In genomic region chr17:40068584-40068916, GRCh38 we compare ENCODE assay signal across 8 cellular contexts. TPM values are rescaled to one million over a fixed set of nuclear protein-coding genes. Genes with fewer than 3 reads are reported as not detected.
A peak's percentile ranks its signal among the peaks of the same experiment; 100 is the strongest.
DNase-seq lines count a peak whose midpoint lies in the region; ATAC-seq, FAIRE-seq and TF ChIP-seq lines count a peak whose summit lies in the region.

No MANE protein-coding gene starts in this region.

- ATAC-seq in left lobe of liver (no peak), HG03159 (IDR thresholded peaks at IDR 0.05; ENCODE audit: unreplicated experiment) (no peak), HG03135 (IDR thresholded peaks at IDR 0.05; ENCODE audit: unreplicated experiment) (no peak)

- no peaks in the 10 kb centered on the region for H4K20me1 ChIP-seq in endothelial cell of umbilical vein (replicated peaks; ENCODE audit: control insufficient read depth, extremely low read depth, insufficient read depth, low read length)

- H3K9me1 ChIP-seq in endothelial cell of umbilical vein (replicated peaks; ENCODE audit: control insufficient read depth, extremely low read depth, insufficient read depth, low read length) = no peaks in the 10 kb centered on the region

- DNase-seq in CD8-positive, alpha-beta memory T cell = no peak
- DNase-seq in RWPE1 (ENCODE audit: low spot score) (no peak), endothelial cell of umbilical vein (ENCODE audit: low read depth, low spot score) (no peak), left lobe of liver (ENCODE audit: low spot score) (no peak), hepatic stellate cell (ENCODE audit: low spot score) (no peak)

- dilution Hi-C loops in endothelial cell of umbilical vein (cut with MboI; ENCODE audit: extremely low pct_ligation_motif_present, low sequenced_read_pairs) = no loop called here

- H3K4me2 ChIP-seq in endothelial cell of umbilical vein (ENCODE audit: insufficient read depth, low read length) (peak overlapping the region; percentile 60), parathyroid adenoma (ENCODE audit: low read length) (peak overlapping the region; percentile 74)

- no peaks in the 10 kb centered on the region for H3K36me3 ChIP-seq in CD8-positive, alpha-beta memory T cell (ENCODE audit: insufficient read depth, low read length)
- H3K36me3 ChIP-seq in endothelial cell of umbilical vein (ENCODE audit: control insufficient read depth in 2 of 2, extremely low read depth in 1 of 2, insufficient read depth in 2 of 2, low read length in 2 of 2) (no peaks in the 10 kb centered on the region), parathyroid adenoma (ENCODE audit: control insufficient read depth, insufficient read depth, low read length) (no peaks in the 10 kb centered on the region)

- no peak for TF ChIP-seq POLR2A in endothelial cell of umbilical vein (IDR thresholded peaks at IDR 0.05; ENCODE audit: low read depth, low read length)

- H3K9me3 Mint-ChIP-seq in CD8-positive, alpha-beta memory T cell = no peaks in the 10 kb centered on the region

- H3K27me3 Mint-ChIP-seq in CD8-positive, alpha-beta memory T cell = no peaks in the 10 kb centered on the region

- H3K27ac Mint-ChIP-seq in CD8-positive, alpha-beta memory T cell = peak overlapping the region; percentile 88 to 98 (median 96)

- peak overlapping the region; percentile 81 to 91 (median 88) for H3K4me3 Mint-ChIP-seq in CD8-positive, alpha-beta memory T cell

- no TSS peak for BruUV-seq in endothelial cell of umbilical vein (replicated peaks; lab: Mats Ljungman, UMichigan)

- H3K27ac ChIP-seq in CD8-positive, alpha-beta memory T cell (ENCODE audit: low read depth, low read length) = peak overlapping the region; percentile 58
- peak overlapping the region; percentile 95 for H3K27ac ChIP-seq in RWPE1
- H3K27ac ChIP-seq in endothelial cell of umbilical vein (ENCODE audit: insufficient read depth, low read depth, low read length) = no peak overlapping the region
- peak overlapping the region; percentile 78 for H3K27ac ChIP-seq in parathyroid adenoma

- H3K79me2 ChIP-seq in endothelial cell of umbilical vein (ENCODE audit: control insufficient read depth, insufficient read depth, low read length) (peaks cover 2% of the 10 kb centered on the region), parathyroid adenoma (peaks cover 17% of the 10 kb centered on the region)

- no peaks in the 10 kb centered on the region for H3K27me3 ChIP-seq in CD8-positive, alpha-beta memory T cell (ENCODE audit: insufficient read depth, low read length, poor library complexity, severe bottlenecking)
- H3K27me3 ChIP-seq in endothelial cell of umbilical vein (ENCODE audit: control insufficient read depth in 2 of 2, insufficient read depth in 2 of 2, low read length in 2 of 2) (no peaks in the 10 kb centered on the region), parathyroid adenoma (ENCODE audit: control insufficient read depth, insufficient read depth, low read length) (no peaks in the 10 kb centered on the region)

- intact Hi-C loops in endothelial cell of umbilical vein (cut with micrococcal nuclease) = no loop called here

- peaks cover 63 to 87% (median 71%) of the 10 kb centered on the region in 3 donors for H3K4me1 Mint-ChIP-seq in CD8-positive, alpha-beta memory T cell

- no peak for FAIRE-seq in endothelial cell of umbilical vein (lab: Jason Lieb, UNC)

- POLR2A ChIA-PET in CD8-positive, alpha-beta memory T cell (lab: Charles Lee) = interaction anchor here (0.6 to 2.1 kb wide), 4 partner anchors 30 to 639 kb away, joined by 3 to 10 read pairs (median 8); no protein-coding TSS in a partner anchor
- POLR2A ChIA-PET in RWPE1 (lab: Yijun Ruan, JAX; ENCODE audit: low non-redundant PET) (interaction anchor here (0.7 kb wide), 1 partner anchor 14 kb away, joined by 4 read pairs; the partner anchor contains the start of gene MED24), endothelial cell of umbilical vein (lab: Charles Lee) (no interaction called here)

- H3K4me1 ChIP-seq in CD8-positive, alpha-beta memory T cell (ENCODE audit: insufficient read depth, low read length) = peaks cover 85% of the 10 kb centered on the region
- H3K4me1 ChIP-seq in endothelial cell of umbilical vein (ENCODE audit: control insufficient read depth, extremely low read depth, insufficient read depth, low read length) = peaks cover 48% of the 10 kb centered on the region
- H3K4me1 ChIP-seq in parathyroid adenoma = peaks cover 66% of the 10 kb centered on the region

- CTCF ChIA-PET in CD8-positive, alpha-beta memory T cell (lab: Charles Lee) = interaction anchor here (0.8 to 5.7 kb wide), 5 partner anchors 12 to 123 kb away, joined by 3 to 23 read pairs (median 5); partner anchors contain the start of gene MED24
- CTCF ChIA-PET in RWPE1 (lab: Yijun Ruan, JAX) = interaction anchor here (0.7 to 1.0 kb wide), 3 partner anchors 25 to 43 kb away, joined by 3 to 5 read pairs (median 3); no protein-coding TSS in a partner anchor
- CTCF ChIA-PET in endothelial cell of umbilical vein (lab: Charles Lee) = interaction anchor here (0.7 to 1.8 kb wide), 6 partner anchors 9 to 100 kb away, joined by 3 to 6 read pairs (median 4); no protein-coding TSS in a partner anchor

- H3K9me3 ChIP-seq in CD8-positive, alpha-beta memory T cell (ENCODE audit: low read length) = no peaks in the 10 kb centered on the region
- no peaks in the 10 kb centered on the region for H3K9me3 ChIP-seq in endothelial cell of umbilical vein (replicated peaks; ENCODE audit: control insufficient read depth, insufficient read depth, low read length)
- no peaks in the 10 kb centered on the region for H3K9me3 ChIP-seq in parathyroid adenoma (ENCODE audit: control insufficient read depth, low read length)

- peak overlapping the region; percentile 68 for H3K4me3 ChIP-seq in CD8-positive, alpha-beta memory T cell (ENCODE audit: low read length)
- H3K4me3 ChIP-seq in endothelial cell of umbilical vein (replicated peaks in 1 of 3; ENCODE audit: insufficient read depth in 1 of 3, low read depth in 1 of 3, low read length in 3 of 3) (peak overlapping the region in 1 of 3 experiments; percentile 17), parathyroid adenoma (ENCODE audit: low read depth, low read length) (peak overlapping the region; percentile 27)

- peak overlapping the region; percentile 75 for H2AFZ ChIP-seq in endothelial cell of umbilical vein (ENCODE audit: low read depth, low read length)
- H2AFZ ChIP-seq in parathyroid adenoma = peak overlapping the region; percentile 52

- H3K9ac ChIP-seq in endothelial cell of umbilical vein (replicated peaks; ENCODE audit: extremely low read depth, insufficient read depth, low read length) (no peak overlapping the region), parathyroid adenoma (no peak overlapping the region)

- peaks cover 0 to 2% (median 0%) of the 10 kb centered on the region in 3 donors for H3K36me3 Mint-ChIP-seq in CD8-positive, alpha-beta memory T cell

- TF ChIP-seq CTCF in RWPE1 (conservative IDR thresholded peaks at IDR 0.05; ENCODE audit: low read depth) = no peak
- no peak for TF ChIP-seq CTCF in endothelial cell of umbilical vein (IDR thresholded peaks at IDR 0.05; ENCODE audit: extremely low read depth in 1 of 2, insufficient read depth in 1 of 2, low read depth in 1 of 2, low read length in 2 of 2)
- TF ChIP-seq CTCF in parathyroid adenoma (IDR thresholded peaks at IDR 0.05) = no peak

RNA-seq across cellular contexts. Expression of gene THRA, which starts 5.8 kb away (rescaled TPM):
- total RNA-seq in CD8-positive, alpha-beta memory T cell = 10 to 100 TPM; 12.6 to 13.2 TPM
- 17.0 TPM for polyA plus RNA-seq in CD8-positive, alpha-beta memory T cell
- total RNA-seq in endothelial cell of umbilical vein = 24.9 and 29.6 TPM in 2 replicates
- polyA plus RNA-seq in endothelial cell of umbilical vein = 17.4 and 18.8 TPM in 2 replicates
- polyA plus RNA-seq in endothelial cell of umbilical vein (2011; cell fraction: cytosol; rRNA removed) = 17.9 and 18.5 TPM in 2 replicates
- 14.3 and 20.5 TPM in 2 replicates for polyA plus RNA-seq in endothelial cell of umbilical vein (2011; cell fraction: nucleus; rRNA removed)
- polyA plus RNA-seq in endothelial cell of umbilical vein (2012) = 22.3 and 27.8 TPM in 2 replicates
- 18.1 and 19.7 TPM in 2 replicates for polyA minus RNA-seq in endothelial cell of umbilical vein
- 7.4 TPM for polyA minus RNA-seq in endothelial cell of umbilical vein (2011; cell fraction: cytosol; rRNA and poly(A)+ RNA removed)
- polyA minus RNA-seq in endothelial cell of umbilical vein (2011; cell fraction: nucleus; rRNA and poly(A)+ RNA removed) = 6.3 and 8.5 TPM in 2 replicates
- total RNA-seq in left lobe of liver = 10.7 TPM

RNA-seq across cellular contexts. Expression of gene MED24, which starts 14.3 kb away (rescaled TPM):
- 100 to 1,000 TPM; 118 to 121 TPM for total RNA-seq in CD8-positive, alpha-beta memory T cell
- polyA plus RNA-seq in CD8-positive, alpha-beta memory T cell = 51.2 TPM
- total RNA-seq in endothelial cell of umbilical vein (120 and 124 TPM in 2 replicates), left lobe of liver (28.8 TPM)
- 120 and 122 TPM in 2 replicates for polyA plus RNA-seq in endothelial cell of umbilical vein
- 98.6 and 101 TPM in 2 replicates for polyA plus RNA-seq in endothelial cell of umbilical vein (2011; cell fraction: cytosol; rRNA removed)
- 353 and 444 TPM in 2 replicates for polyA plus RNA-seq in endothelial cell of umbilical vein (2011; cell fraction: nucleus; rRNA removed)
- polyA plus RNA-seq in endothelial cell of umbilical vein (2012) = 97.1 and 98.7 TPM in 2 replicates
- 152 and 208 TPM in 2 replicates for polyA minus RNA-seq in endothelial cell of umbilical vein
- 84.2 TPM for polyA minus RNA-seq in endothelial cell of umbilical vein (2011; cell fraction: cytosol; rRNA and poly(A)+ RNA removed)
- 180 and 192 TPM in 2 replicates for polyA minus RNA-seq in endothelial cell of umbilical vein (2011; cell fraction: nucleus; rRNA and poly(A)+ RNA removed)

RNA-seq across cellular contexts. Expression of gene NR1D1, which starts 31.8 kb away (rescaled TPM):
- 10 to 100 TPM; 10.0 to 10.2 TPM for total RNA-seq in CD8-positive, alpha-beta memory T cell
- polyA plus RNA-seq in CD8-positive, alpha-beta memory T cell = 10.4 TPM
- total RNA-seq in endothelial cell of umbilical vein (5.2 and 6.1 TPM in 2 replicates), left lobe of liver (18.6 TPM)
- 2.3 and 2.5 TPM in 2 replicates for polyA plus RNA-seq in endothelial cell of umbilical vein
- 2.5 and 3.0 TPM in 2 replicates for polyA plus RNA-seq in endothelial cell of umbilical vein (2011; cell fraction: cytosol; rRNA removed)
- 7.6 and 11.8 TPM in 2 replicates for polyA plus RNA-seq in endothelial cell of umbilical vein (2011; cell fraction: nucleus; rRNA removed)
- polyA plus RNA-seq in endothelial cell of umbilical vein (2012) = 5.3 and 8.8 TPM in 2 replicates
- 2.2 and 3.5 TPM in 2 replicates for polyA minus RNA-seq in endothelial cell of umbilical vein
- polyA minus RNA-seq in endothelial cell of umbilical vein (2011; cell fraction: cytosol; rRNA and poly(A)+ RNA removed) = 3.9 TPM
- polyA minus RNA-seq in endothelial cell of umbilical vein (2011; cell fraction: nucleus; rRNA and poly(A)+ RNA removed) = 6.3 and 11.7 TPM in 2 replicates

RNA-seq across cellular contexts. Expression of gene MSL1, which starts 53.2 kb away (rescaled TPM):
- total RNA-seq in CD8-positive, alpha-beta memory T cell = 10 to 100 TPM; 88.6 to 91.5 TPM
- polyA plus RNA-seq in CD8-positive, alpha-beta memory T cell = 13.5 TPM
- total RNA-seq in endothelial cell of umbilical vein (90.8 and 95.0 TPM in 2 replicates), left lobe of liver (45.9 TPM)
- polyA plus RNA-seq in endothelial cell of umbilical vein = 27.7 and 30.9 TPM in 2 replicates
- 44.4 and 44.8 TPM in 2 replicates for polyA plus RNA-seq in endothelial cell of umbilical vein (2011; cell fraction: cytosol; rRNA removed)
- 136 and 195 TPM in 2 replicates for polyA plus RNA-seq in endothelial cell of umbilical vein (2011; cell fraction: nucleus; rRNA removed)
- polyA plus RNA-seq in endothelial cell of umbilical vein (2012) = 67.5 and 74.7 TPM in 2 replicates
- polyA minus RNA-seq in endothelial cell of umbilical vein = 36.7 and 37.8 TPM in 2 replicates
- 29.3 TPM for polyA minus RNA-seq in endothelial cell of umbilical vein (2011; cell fraction: cytosol; rRNA and poly(A)+ RNA removed)
- 39.9 and 47.9 TPM in 2 replicates for polyA minus RNA-seq in endothelial cell of umbilical vein (2011; cell fraction: nucleus; rRNA and poly(A)+ RNA removed)

RNA-seq across cellular contexts. Expression of gene CSF3, which starts 53.3 kb away (rescaled TPM):
- not detected for total RNA-seq in CD8-positive, alpha-beta memory T cell
- not detected for polyA plus RNA-seq in CD8-positive, alpha-beta memory T cell
- total RNA-seq in endothelial cell of umbilical vein (2.4 and 2.9 TPM in 2 replicates), left lobe of liver (not detected)
- polyA plus RNA-seq in endothelial cell of umbilical vein = 0.80 and 1.0 TPM in 2 replicates
- polyA plus RNA-seq in endothelial cell of umbilical vein (2011; cell fraction: cytosol; rRNA removed) = 0.96 and 1.5 TPM in 2 replicates
- polyA plus RNA-seq in endothelial cell of umbilical vein (2011; cell fraction: nucleus; rRNA removed) = 2.5 and 2.7 TPM in 2 replicates
- 1.6 and 3.1 TPM in 2 replicates for polyA plus RNA-seq in endothelial cell of umbilical vein (2012)
- polyA minus RNA-seq in endothelial cell of umbilical vein = 0.21 and 0.51 TPM in 2 replicates
- not detected for polyA minus RNA-seq in endothelial cell of umbilical vein (2011; cell fraction: cytosol; rRNA and poly(A)+ RNA removed)
- 0.72 and 1.8 TPM in 2 replicates for polyA minus RNA-seq in endothelial cell of umbilical vein (2011; cell fraction: nucleus; rRNA and poly(A)+ RNA removed)
